Comparison of ENCODE assay signal across 8 cellular contexts in the genomic region with DNA sequence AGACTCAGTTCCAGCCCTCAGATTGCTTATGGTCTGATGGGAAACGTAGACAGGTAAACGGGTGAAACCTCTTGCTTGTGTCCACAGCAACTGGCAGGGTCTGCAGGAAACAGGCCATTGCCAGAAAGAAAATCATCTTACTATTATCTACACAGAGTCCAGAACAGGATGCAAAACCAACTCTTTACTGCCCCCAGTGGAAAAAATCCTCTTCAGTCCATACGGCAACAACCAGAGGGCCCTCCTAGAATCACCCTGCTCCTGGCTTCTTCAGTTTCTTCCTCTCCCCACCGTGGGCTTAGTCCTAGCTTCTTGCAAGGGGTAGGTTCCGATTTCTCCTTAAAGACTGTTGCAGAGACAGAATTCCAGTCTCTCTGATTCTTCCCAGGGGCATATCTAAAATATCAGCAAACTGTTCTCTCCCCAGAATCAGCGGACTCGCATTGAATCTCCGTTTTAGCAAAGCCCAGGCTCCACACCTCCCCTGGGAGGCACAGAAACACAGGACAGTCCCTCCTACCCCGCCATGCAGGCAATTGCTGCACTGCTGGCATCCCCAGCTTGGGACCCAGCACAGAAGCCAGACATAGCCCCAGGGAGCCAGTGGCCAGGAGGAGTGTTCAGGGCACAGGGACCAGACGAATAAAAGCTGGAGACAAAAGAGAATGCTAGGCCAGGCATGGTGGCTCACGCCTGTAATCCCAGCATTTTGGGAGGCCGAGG. TPM values are rescaled to one million over a fixed set of nuclear protein-coding genes. Genes with fewer than 3 reads are reported as not detected.
A peak's percentile ranks its signal among the peaks of the same experiment; 100 is the strongest.
DNase-seq lines count a peak whose midpoint lies in the region; ATAC-seq and TF ChIP-seq lines count a peak whose summit lies in the region.

No MANE protein-coding gene starts in this region.

- no peak overlapping the region for H3K4me3 Mint-ChIP-seq in CD8-positive, alpha-beta T cell

- POLR2A ChIA-PET in PC-9 (lab: Charles Lee; ENCODE audit: unreplicated experiment) = no interaction called here
- POLR2A ChIA-PET in CD8-positive, alpha-beta T cell (lab: Charles Lee) = interaction anchor here (0.7 kb wide), 1 partner anchor 1951 kb away, joined by 3 read pairs; no protein-coding TSS in a partner anchor

- CTCF ChIA-PET in PC-9 (lab: Charles Lee) = no interaction called here
- CTCF ChIA-PET in CD8-positive, alpha-beta T cell (lab: Charles Lee) = interaction anchor here (0.6 kb wide), 1 partner anchor 1008 kb away, joined by 3 read pairs; no protein-coding TSS in a partner anchor

- H3K27me3 ChIP-seq in BE2C (no peaks in the 10 kb centered on the region), PC-9 (ENCODE audit: insufficient read depth, low read depth) (no peaks in the 10 kb centered on the region), mucosa of stomach (ENCODE audit: control insufficient read depth, insufficient read depth, low read length) (no peaks in the 10 kb centered on the region)
- H3K27me3 ChIP-seq in CD8-positive, alpha-beta T cell (ENCODE audit: insufficient read depth, low read length) = no peaks in the 10 kb centered on the region

- TF ChIP-seq CTCF in BE2C (IDR thresholded peaks at IDR 0.05; ENCODE audit: low read depth, low read length) (peak; percentile 85), PC-9 (conservative IDR thresholded peaks at IDR 0.05) (peak; percentile 39; the same call in 1 of the 2 replicates), epithelial cell of esophagus (IDR thresholded peaks at IDR 0.05; ENCODE audit: insufficient read depth, low read depth, low read length, missing control alignments) (peak; percentile 38)
- TF ChIP-seq CTCF in CD8-positive, alpha-beta T cell (IDR thresholded peaks at IDR 0.05) = no peak

- no peaks in the 10 kb centered on the region for H4K20me1 ChIP-seq in PC-9 (ENCODE audit: insufficient read depth)

- H2AFZ ChIP-seq in PC-9 = no peak overlapping the region

- H3K79me2 ChIP-seq in PC-9 (ENCODE audit: low read depth) = no peaks in the 10 kb centered on the region

- H3K9ac ChIP-seq in mucosa of stomach (ENCODE audit: low read length) = peak overlapping the region; percentile 22

- DNase-seq in BE2C = peak; percentile 84
- no peak for DNase-seq in PC-9
- peak; percentile 62 for DNase-seq in epithelial cell of esophagus (ENCODE audit: low read depth)
- DNase-seq in CD8-positive, alpha-beta T cell = no peak
- no peak for DNase-seq in NCI-H1930 (lab: John Stamatoyannopoulos, UW)

- intact Hi-C loops in PC-9 (cut with micrococcal nuclease; ENCODE audit: unreplicated experiment) = no loop called here
- intact Hi-C loops in CD8-positive, alpha-beta T cell (cut with DNase I, micrococcal nuclease) = no loop called here

- H3K27ac Mint-ChIP-seq in CD8-positive, alpha-beta T cell = no peak overlapping the region

- no peaks in the 10 kb centered on the region for H3K9me3 Mint-ChIP-seq in CD8-positive, alpha-beta T cell

- H3K27ac ChIP-seq in PC-9 = no peak overlapping the region
- H3K27ac ChIP-seq in CD8-positive, alpha-beta T cell (ENCODE audit: low read depth, low read length) = no peak overlapping the region

- ATAC-seq in GM18858 (IDR thresholded peaks at IDR 0.05; ENCODE audit: unreplicated experiment) (peak; percentile 78), HG03280 (IDR thresholded peaks at IDR 0.05; ENCODE audit: unreplicated experiment) (peak; percentile 91)
- ATAC-seq in CD8-positive, alpha-beta T cell = no peak

- no peaks in the 10 kb centered on the region for H3K9me2 ChIP-seq in PC-9 (ENCODE audit: insufficient read depth)

- no TSS peak for BruUV-seq in PC-9 (replicated peaks; lab: Mats Ljungman, UMichigan)

- H3F3A ChIP-seq in PC-9 (ENCODE audit: insufficient read depth, low read depth) = no peaks in the 10 kb centered on the region

- H3K4me1 ChIP-seq in BE2C = peaks cover 30% of the 10 kb centered on the region
- no peaks in the 10 kb centered on the region for H3K4me1 ChIP-seq in PC-9 (replicated peaks; ENCODE audit: insufficient read depth)
- peaks cover 65% of the 10 kb centered on the region for H3K4me1 ChIP-seq in mucosa of stomach (ENCODE audit: control insufficient read depth, insufficient read depth, low read length)
- H3K4me1 ChIP-seq in CD8-positive, alpha-beta T cell (ENCODE audit: insufficient read depth, low read length) = no peaks in the 10 kb centered on the region

- H3K36me3 ChIP-seq in BE2C = no peaks in the 10 kb centered on the region
- H3K36me3 ChIP-seq in PC-9 (ENCODE audit: low read depth) = no peaks in the 10 kb centered on the region
- no peaks in the 10 kb centered on the region for H3K36me3 ChIP-seq in mucosa of stomach (ENCODE audit: control insufficient read depth, insufficient read depth, low read length)
- H3K36me3 ChIP-seq in CD8-positive, alpha-beta T cell (ENCODE audit: insufficient read depth, low read length) = no peaks in the 10 kb centered on the region

- H3K4me1 Mint-ChIP-seq in CD8-positive, alpha-beta T cell (ENCODE audit: low read depth) = no peaks in the 10 kb centered on the region

- H3K4me3 ChIP-seq in BE2C (ENCODE audit: low read depth, low read length) = peak overlapping the region; percentile 41
- H3K4me3 ChIP-seq in PC-9 = no peak overlapping the region
- H3K4me3 ChIP-seq in epithelial cell of esophagus (ENCODE audit: low read length) = no peak overlapping the region
- H3K4me3 ChIP-seq in mucosa of stomach (ENCODE audit: low read length) = no peak overlapping the region
- no peak overlapping the region for H3K4me3 ChIP-seq in CD8-positive, alpha-beta T cell (ENCODE audit: low read depth, low read length)

- peaks cover 8% of the 10 kb centered on the region for H3K27me3 Mint-ChIP-seq in CD8-positive, alpha-beta T cell (ENCODE audit: low read depth)

- H3K9me3 ChIP-seq in BE2C = no peaks in the 10 kb centered on the region
- no peaks in the 10 kb centered on the region for H3K9me3 ChIP-seq in PC-9 (ENCODE audit: insufficient read depth, low read depth)
- H3K9me3 ChIP-seq in mucosa of stomach (ENCODE audit: control insufficient read depth, low read length) = no peaks in the 10 kb centered on the region
- no peaks in the 10 kb centered on the region for H3K9me3 ChIP-seq in CD8-positive, alpha-beta T cell (ENCODE audit: low read length)

- no peaks in the 10 kb centered on the region for H3K36me3 Mint-ChIP-seq in CD8-positive, alpha-beta T cell

- no peak overlapping the region for H3K4me2 ChIP-seq in PC-9

RNA-seq across cellular contexts. Expression of a gene that starts 41.0 kb away (rescaled TPM):
- polyA plus RNA-seq in BE2C (2012; ENCODE audit: insufficient read depth, insufficient read length, low read depth) = 19.2 TPM
- 26.4 and 37.4 TPM in 2 replicates for total RNA-seq in PC-9 (2021)
- not detected for total RNA-seq in CD8-positive, alpha-beta T cell

Comparison
In these comparisons a context has a peak if more than half of its experiments do, and no peak if none do; other contexts are left out.
1. DNase-seq: peak in BE2C (single experiment) and epithelial cell of esophagus (single experiment); none in PC-9 (0 of 2), CD8-positive, alpha-beta T cell (0 of 7) and NCI-H1930 (0 of 2).
2. RNA of a gene that starts 41.0 kb away (total RNA-seq): 26.4 to 37.4 TPM in PC-9; not detected in CD8-positive, alpha-beta T cell; every median in the first group is over 10 times any median in the second.